Comparison of ENCODE assay signal across 14 cellular contexts in the genomic region with DNA sequence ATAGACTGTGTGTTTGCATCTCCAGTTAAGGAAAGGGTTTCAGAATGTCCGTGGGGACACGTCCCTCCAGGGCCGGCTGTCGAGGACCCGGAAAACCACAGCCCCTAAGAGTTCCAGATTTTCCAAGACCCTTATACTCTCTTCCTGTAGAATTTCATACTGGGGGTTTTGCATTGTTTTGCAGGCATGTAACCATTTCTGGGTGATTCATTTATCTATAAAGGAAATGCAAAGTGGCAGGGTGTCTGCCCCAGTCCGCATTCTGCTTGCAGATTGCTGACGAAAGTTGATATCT. TPM values are rescaled to one million over a fixed set of nuclear protein-coding genes. Genes with fewer than 3 reads are reported as not detected.
A peak's percentile ranks its signal among the peaks of the same experiment; 100 is the strongest.
DNase-seq lines count a peak whose midpoint lies in the region; ATAC-seq, FAIRE-seq and TF ChIP-seq lines count a peak whose summit lies in the region.
"Had no signal": no experiment of that assay in that cellular context is flagged by ENCODE, and none has a peak within 500 bp of the region (broad histone marks: within the 10 kb centered on the region; RNA-seq: fewer than 3 reads in every experiment).

No MANE protein-coding gene starts in this region.

- H3K4me1 Mint-ChIP-seq in activated T-helper 17 cell treated with anti-CD3 and anti-CD28 coated beads, Interleukin-2, amount 50 U/mL, for 72 hours: peaks cover 10% of the 10 kb centered on the region
- H3K4me1 Mint-ChIP-seq in type B pancreatic cell (ENCODE audit: unreplicated experiment): peaks cover 25% of the 10 kb centered on the region

- no peak overlapping the region for H3K27ac ChIP-seq in HepG2 (ENCODE audit: extremely low read length, insufficient read depth, low read length)
- no peak overlapping the region for H3K27ac ChIP-seq in right lobe of liver
- H3K27ac ChIP-seq in iPS-20b (ENCODE audit: low read length): no peak overlapping the region
- H3K27ac ChIP-seq in osteoblast (ENCODE audit: low read depth, low read length): no peak overlapping the region
- H3K27ac ChIP-seq: coronary artery, esophagus squamous epithelium, KMS-11 had no signal

- no TSS peak for BruUV-seq in HepG2 (replicated peaks; lab: Mats Ljungman, UMichigan)

- peak overlapping the region; percentile 58 for H3K4me3 Mint-ChIP-seq in activated T-helper 17 cell treated with anti-CD3 and anti-CD28 coated beads, Interleukin-2, amount 50 U/mL, for 72 hours
- peak overlapping the region; percentile 72 for H3K4me3 Mint-ChIP-seq in type B pancreatic cell

- no peak for TF ChIP-seq RAD21 in HepG2 (CRISPR knock-in tag; IDR thresholded peaks at IDR 0.05)

- TF ChIP-seq POLR2A in HepG2 (IDR thresholded peaks at IDR 0.05; ENCODE audit: insufficient read depth in 1 of 2, low read depth in 2 of 2, low read length in 2 of 2): no peak
- TF ChIP-seq POLR2A in right lobe of liver (IDR thresholded peaks at IDR 0.05): no peak

- H3K4me3 ChIP-seq in HepG2 (replicated peaks in 1 of 3; ENCODE audit: insufficient read depth in 1 of 3, low read depth in 2 of 3, low read length in 3 of 3): peak overlapping the region in 2 of 3 experiments; percentile 9 to 36; a peak in 2 of 6 replicates
- H3K4me3 ChIP-seq in right lobe of liver: no peak overlapping the region
- peak overlapping the region; percentile 62; the same call in 1 of the 2 replicates for H3K4me3 ChIP-seq in iPS-20b (ENCODE audit: low read length)
- H3K4me3 ChIP-seq in osteoblast (ENCODE audit: insufficient read depth, low read length): no peak overlapping the region
- H3K4me3 ChIP-seq: coronary artery had no signal

- CTCF ChIA-PET in HepG2 (lab: Yijun Ruan, JAX; ENCODE audit: low intra/inter-chr PET ratio, low total read pairs): interaction anchor here (0.9 to 3.6 kb wide), 3 partner anchors 185 to 459 kb away, joined by 3 to 48 read pairs (median 13); no protein-coding TSS in a partner anchor

- peaks cover 32% of the 10 kb centered on the region for H3K36me3 Mint-ChIP-seq in activated T-helper 17 cell treated with anti-CD3 and anti-CD28 coated beads, Interleukin-2, amount 50 U/mL, for 72 hours (ENCODE audit: low read depth)
- peaks cover 16% of the 10 kb centered on the region for H3K36me3 Mint-ChIP-seq in type B pancreatic cell

- no peak overlapping the region for H3K27ac Mint-ChIP-seq in activated T-helper 17 cell treated with anti-CD3 and anti-CD28 coated beads, Interleukin-2, amount 50 U/mL, for 72 hours
- H3K27ac Mint-ChIP-seq in type B pancreatic cell: no peak overlapping the region

- in situ Hi-C loops in HepG2 (cut with HindIII; ENCODE audit: extremely low pct_ligation_motif_present, low pct_unique_long_range_greater_than_20kb): loop anchor here (5.0 to 10.0 kb wide), 4 partner anchors 186 to 941 kb away; no protein-coding TSS in a partner anchor

- H3K4me1 ChIP-seq in HepG2 (ENCODE audit: insufficient read depth, low read length) (peaks cover 50% of the 10 kb centered on the region), right lobe of liver (peaks cover 0 to 18% (median 3%) of the 10 kb centered on the region in 4 donors), iPS-20b (ENCODE audit: insufficient read depth, low read length) (peaks cover 32% of the 10 kb centered on the region; the same call in 1 of the 2 replicates), osteoblast (ENCODE audit: insufficient read depth, low read length) (peaks cover 12% of the 10 kb centered on the region)

- H4K20me1 ChIP-seq in HepG2 (ENCODE audit: insufficient read depth, low read length): no peaks in the 10 kb centered on the region; the same call in 1 of the 2 replicates
- peaks cover 6% of the 10 kb centered on the region for H4K20me1 ChIP-seq in osteoblast (ENCODE audit: insufficient read depth, low read length)

- intact Hi-C loops in HepG2 (cut with micrococcal nuclease; ENCODE audit: unreplicated experiment): loop anchor here (5.0 kb wide), 2 partner anchors 206 to 376 kb away; a partner anchor contains a TSS
- intact Hi-C loops in right lobe of liver (cut with DNase I): no loop called here

- no peak for TF ChIP-seq EP300 in HepG2 (IDR thresholded peaks at IDR 0.05; ENCODE audit: low read depth in 2 of 2, low read length in 2 of 2)
- TF ChIP-seq EP300 in HepG2 (CRISPR knock-in tag; IDR thresholded peaks at IDR 0.05; ENCODE audit: borderline replicate concordance): no peak

- H3K79me2 ChIP-seq in HepG2 (ENCODE audit: insufficient read depth, low read length) (no peaks in the 10 kb centered on the region), osteoblast (ENCODE audit: insufficient read depth, low read length) (no peaks in the 10 kb centered on the region)

- H3K9me3 Mint-ChIP-seq in activated T-helper 17 cell treated with anti-CD3 and anti-CD28 coated beads, Interleukin-2, amount 50 U/mL, for 72 hours: no peaks in the 10 kb centered on the region
- H3K9me3 Mint-ChIP-seq in type B pancreatic cell: no peaks in the 10 kb centered on the region

- TF ChIP-seq CTCF in HepG2 (CRISPR knock-in tag; IDR thresholded peaks at IDR 0.05): no peak
- no peak for TF ChIP-seq CTCF in right lobe of liver (IDR thresholded peaks at IDR 0.05)
- no peak for TF ChIP-seq CTCF in type B pancreatic cell (conservative IDR thresholded peaks at IDR 0.05)
- TF ChIP-seq CTCF in osteoblast (IDR thresholded peaks at IDR 0.05; ENCODE audit: extremely low read depth, low read depth, low read length): no peak

- no peak overlapping the region for H2AFZ ChIP-seq in HepG2 (ENCODE audit: low read length)
- H2AFZ ChIP-seq in osteoblast (ENCODE audit: low read length): no peak overlapping the region

- POLR2A ChIA-PET in HepG2 (lab: Yijun Ruan, JAX): no interaction called here

- peaks cover under 1 to 3% of the 10 kb centered on the region in 2 experiments; a peak in 4 of 5 replicates for H3K36me3 ChIP-seq in HepG2 (replicated peaks in 1 of 2; ENCODE audit: control insufficient read depth in 1 of 2, insufficient read depth in 2 of 2, low read length in 2 of 2)
- peaks cover 0 to 3% (median under 1%) of the 10 kb centered on the region in 4 donors for H3K36me3 ChIP-seq in right lobe of liver
- H3K36me3 ChIP-seq in iPS-20b (ENCODE audit: insufficient read depth, low read depth, low read length): 0 out of 2 replicates have a peak, but pooled peaks cover 3% of the 10 kb centered on the region
- peaks cover 6% of the 10 kb centered on the region for H3K36me3 ChIP-seq in osteoblast (ENCODE audit: insufficient read depth, low read length)

- WGBS in HepG2 (ENCODE audit: low lambda C conversion rate): 17% methylated on average over 7 of the region's 7 CpGs
- 11% methylated on average over 7 of the region's 7 CpGs for WGBS in right lobe of liver (ENCODE audit: insufficient coverage, low coverage, low lambda C conversion rate, missing lambda C conversion rate)

- DNase-seq in HepG2 (ENCODE audit: low spot score) (no peak), right lobe of liver (no peak), type B pancreatic cell (ENCODE audit: extremely low spot score, unreplicated experiment) (no peak), osteoblast (ENCODE audit: insufficient read length, low spot score, missing footprints) (no peak), kidney glomerular epithelial cell (lab: John Stamatoyannopoulos, UW) (no peak)
- DNase-seq: esophagus squamous epithelium; NCI-H1694; stimulated activated CD4-positive, alpha-beta T cell treated with anti-CD3 and anti-CD28 coated beads, Interleukin-1b, Interleukin-23, amount 100 ng/mL, for 48 hours had no signal

- H3K9ac ChIP-seq in HepG2 (ENCODE audit: insufficient read depth, low read depth, low read length) (no peak overlapping the region), iPS-20b (ENCODE audit: low read depth, low read length) (no peak overlapping the region)
- H3K9ac ChIP-seq: KMS-11 had no signal

- H3K9me3 ChIP-seq in HepG2 (ENCODE audit: low read length) (no peaks in the 10 kb centered on the region), right lobe of liver (no peaks in the 10 kb centered on the region), iPS-20b (ENCODE audit: insufficient read depth, low read depth, low read length) (no peaks in the 10 kb centered on the region), osteoblast (ENCODE audit: low read depth, low read length) (no peaks in the 10 kb centered on the region)
- H3K9me3 ChIP-seq: esophagus squamous epithelium had no signal

- ATAC-seq in HepG2: no peak
- ATAC-seq in right lobe of liver: no peak
- no peak for ATAC-seq in activated T-helper 17 cell treated with anti-CD3 and anti-CD28 coated beads, Interleukin-2, amount 50 U/mL, for 72 hours (replicated peaks)
- no peak for ATAC-seq in SK-N-SH treated with all-trans-retinoic acid at 6 μM for 48 hours

- peaks cover 20 to 64% of the 10 kb centered on the region in 2 experiments; a peak in 4 of 5 replicates for H3K27me3 ChIP-seq in HepG2 (ENCODE audit: control insufficient read depth in 1 of 2, insufficient read depth in 2 of 2, low read length in 2 of 2)
- H3K27me3 ChIP-seq in right lobe of liver: peaks cover 18 to 54% of the 10 kb centered on the region in 2 donors
- peaks cover 79% of the 10 kb centered on the region for H3K27me3 ChIP-seq in iPS-20b (ENCODE audit: insufficient read depth, low read length)
- H3K27me3 ChIP-seq in osteoblast (ENCODE audit: insufficient read depth, low read length): peaks cover 69% of the 10 kb centered on the region

- peak overlapping the region; percentile 77 for H3K4me2 ChIP-seq in HepG2 (ENCODE audit: low read depth, low read length)
- no peak overlapping the region for H3K4me2 ChIP-seq in osteoblast (ENCODE audit: insufficient read depth, low read length)

- peaks cover 44% of the 10 kb centered on the region for H3K27me3 Mint-ChIP-seq in activated T-helper 17 cell treated with anti-CD3 and anti-CD28 coated beads, Interleukin-2, amount 50 U/mL, for 72 hours
- H3K27me3 Mint-ChIP-seq in type B pancreatic cell: peaks cover 79% of the 10 kb centered on the region

- FAIRE-seq in HepG2 (lab: Jason Lieb, UNC): no peak

RNA-seq across cellular contexts. Expression of a gene that starts 8.5 kb away (rescaled TPM):
- not detected in 2 replicates for total RNA-seq in HepG2 (2016; rRNA removed; fragmentation: Illumina TruSeq; extraction: Trizol)
- total RNA-seq in HepG2 (2016; cell fraction: cytosol; rRNA removed; fragmentation: Illumina TruSeq; extraction: Trizol; ENCODE audit: low read depth): not detected in 2 replicates
- not detected in 2 replicates for total RNA-seq in HepG2 (2016; cell fraction: insoluble cytoplasmic fraction; rRNA removed; fragmentation: Illumina TruSeq; extraction: Trizol)
- not detected in 2 replicates for total RNA-seq in HepG2 (2016; cell fraction: membrane; rRNA removed; fragmentation: Illumina TruSeq; extraction: Trizol)
- total RNA-seq in HepG2 (2016; cell fraction: nucleus; rRNA removed; fragmentation: Illumina TruSeq; extraction: Trizol): not detected in 2 replicates
- polyA plus RNA-seq in HepG2 (2011; rRNA removed): not detected in 2 replicates
- not detected in 2 replicates for polyA plus RNA-seq in HepG2 (2011; cell fraction: cytosol; rRNA removed)
- not detected in 2 replicates for polyA plus RNA-seq in HepG2 (2011; cell fraction: nucleus; rRNA removed)
- polyA plus RNA-seq in HepG2 (2012): 0.07 TPM in 1 of 2 replicates, not detected in the other
- not detected in 2 replicates for polyA plus RNA-seq in HepG2 (2016; cell fraction: cytosol; fragmentation: Illumina TruSeq; extraction: Trizol; ENCODE audit: low read depth)
- polyA plus RNA-seq in HepG2 (2016; cell fraction: insoluble cytoplasmic fraction; fragmentation: Illumina TruSeq; extraction: Trizol; ENCODE audit: low read depth): not detected in 2 replicates
- polyA plus RNA-seq in HepG2 (2016; cell fraction: membrane; fragmentation: Illumina TruSeq; extraction: Trizol; ENCODE audit: low read depth): not detected in 2 replicates
- not detected in 2 replicates for polyA plus RNA-seq in HepG2 (2016; cell fraction: nucleus; fragmentation: Illumina TruSeq; extraction: Trizol; ENCODE audit: insufficient read depth, low read depth)
- polyA minus RNA-seq in HepG2 (2011; rRNA and poly(A)+ RNA removed; ENCODE audit: low replicate concordance): not detected in 2 replicates
- polyA minus RNA-seq in HepG2 (2011; cell fraction: cytosol; rRNA and poly(A)+ RNA removed): not detected in 2 replicates
- not detected in 2 replicates for polyA minus RNA-seq in HepG2 (2011; cell fraction: nucleus; rRNA and poly(A)+ RNA removed)
- not detected for total RNA-seq in right lobe of liver
- not detected for total RNA-seq in activated T-helper 17 cell treated with anti-CD3 and anti-CD28 coated beads, Interleukin-2, amount 50 U/mL, for 72 hours
- 0.56 TPM in 1 of 2 replicates, not detected in the other for total RNA-seq in type B pancreatic cell (ENCODE audit: low replicate concordance)
- total RNA-seq in osteoblast: not detected in 2 replicates
- total RNA-seq: esophagus squamous epithelium, mesenteric fat pad had no signal

RNA-seq across cellular contexts. Expression of a gene that starts 52.2 kb away (rescaled TPM):
- 11.3 and 16.8 TPM in 2 replicates for total RNA-seq in HepG2 (2016; rRNA removed; fragmentation: Illumina TruSeq; extraction: Trizol)
- 2.9 and 3.7 TPM in 2 replicates for total RNA-seq in HepG2 (2016; cell fraction: cytosol; rRNA removed; fragmentation: Illumina TruSeq; extraction: Trizol; ENCODE audit: low read depth)
- total RNA-seq in HepG2 (2016; cell fraction: insoluble cytoplasmic fraction; rRNA removed; fragmentation: Illumina TruSeq; extraction: Trizol): 11.1 and 20.2 TPM in 2 replicates
- 8.6 and 8.8 TPM in 2 replicates for total RNA-seq in HepG2 (2016; cell fraction: membrane; rRNA removed; fragmentation: Illumina TruSeq; extraction: Trizol)
- 8.6 and 8.8 TPM in 2 replicates for total RNA-seq in HepG2 (2016; cell fraction: nucleus; rRNA removed; fragmentation: Illumina TruSeq; extraction: Trizol)
- polyA plus RNA-seq in HepG2 (2011; rRNA removed): 5.5 and 6.6 TPM in 2 replicates
- polyA plus RNA-seq in HepG2 (2011; cell fraction: cytosol; rRNA removed): 4.3 and 5.4 TPM in 2 replicates
- polyA plus RNA-seq in HepG2 (2011; cell fraction: nucleus; rRNA removed): 3.7 and 5.9 TPM in 2 replicates
- polyA plus RNA-seq in HepG2 (2012): 8.0 and 12.9 TPM in 2 replicates
- polyA plus RNA-seq in HepG2 (2016; cell fraction: cytosol; fragmentation: Illumina TruSeq; extraction: Trizol; ENCODE audit: low read depth): 2.4 and 3.1 TPM in 2 replicates
- polyA plus RNA-seq in HepG2 (2016; cell fraction: insoluble cytoplasmic fraction; fragmentation: Illumina TruSeq; extraction: Trizol; ENCODE audit: low read depth): 14.3 and 17.8 TPM in 2 replicates
- 4.2 and 5.8 TPM in 2 replicates for polyA plus RNA-seq in HepG2 (2016; cell fraction: membrane; fragmentation: Illumina TruSeq; extraction: Trizol; ENCODE audit: low read depth)
- polyA plus RNA-seq in HepG2 (2016; cell fraction: nucleus; fragmentation: Illumina TruSeq; extraction: Trizol; ENCODE audit: insufficient read depth, low read depth): 9.7 and 10.3 TPM in 2 replicates
- polyA minus RNA-seq in HepG2 (2011; rRNA and poly(A)+ RNA removed; ENCODE audit: low replicate concordance): 3.5 and 3.7 TPM in 2 replicates
- 4.6 and 6.5 TPM in 2 replicates for polyA minus RNA-seq in HepG2 (2011; cell fraction: cytosol; rRNA and poly(A)+ RNA removed)
- polyA minus RNA-seq in HepG2 (2011; cell fraction: nucleus; rRNA and poly(A)+ RNA removed): 14.2 and 17.8 TPM in 2 replicates
- 10 to 100 TPM; 13.9 to 21.1 (median 15.7) TPM for total RNA-seq in right lobe of liver
- total RNA-seq in activated T-helper 17 cell treated with anti-CD3 and anti-CD28 coated beads, Interleukin-2, amount 50 U/mL, for 72 hours: 10 to 100 TPM; 12.7 to 22.0 TPM
- 23.2 and 25.9 TPM in 2 replicates for total RNA-seq in type B pancreatic cell (ENCODE audit: low replicate concordance)
- 29.7 and 33.0 TPM in 2 replicates for total RNA-seq in osteoblast

Comparison
In these comparisons a context has a peak if more than half of its experiments do, and no peak if none do; other contexts are left out.
1. H3K4me3 ChIP-seq: peak in HepG2 (2 of 3) and iPS-20b (single experiment); none in right lobe of liver (0 of 3) and osteoblast (single experiment).